In genomic region chr19:15977690-15978089, GRCh38 we compare ENCODE assay signal across 33 cellular contexts. TPM values are rescaled to one million over a fixed set of nuclear protein-coding genes. Genes with fewer than 3 reads are reported as not detected.
"Had no signal": no experiment of that assay in that cellular context is flagged by ENCODE, and none has a peak within 500 bp of the region (broad histone marks: within the 10 kb centered on the region; RNA-seq: fewer than 3 reads in every experiment).

No MANE protein-coding gene starts in this region.

- H3K4me3 ChIP-seq: stomach, suprapubic skin, testis, thoracic aorta, thyroid gland, tibial artery, tibial nerve, transverse colon, upper lobe of left lung, upper lobe of right lung, uterus, vagina had no signal

- FAIRE-seq: urothelium cell line had no signal

- H3K9me3 ChIP-seq: suprapubic skin, testis, thyroid gland, vagina had no signal

- H3K27me3 ChIP-seq: testis, thyroid gland, tibial nerve, upper lobe of left lung, uterus, vagina had no signal

- H3K9me3 Mint-ChIP-seq: stimulated activated effector memory CD8-positive, alpha-beta T cell treated with anti-CD3 and anti-CD28 coated beads, Interleukin-12 subunit alpha, Interleukin-12 subunit beta, amount 100 ng/mL, for 72 hours; stimulated activated naive CD8-positive, alpha-beta T cell treated with anti-CD3 and anti-CD28 coated beads, Interleukin-15, Interleukin-2, amounts not matched to agents 100 ng/mL and 50 ng/mL, for 24 hours had no signal

- H3K4me1 ChIP-seq: stomach, suprapubic skin, testis, thyroid gland, tibial artery, tibial nerve, transverse colon, upper lobe of left lung, upper lobe of right lung, uterus, vagina had no signal

- H3K36me3 ChIP-seq: stomach, suprapubic skin, thoracic aorta, thyroid gland, tibial artery, tibial nerve, transverse colon, upper lobe of left lung, upper lobe of right lung, uterus, vagina had no signal

- H3K4me1 Mint-ChIP-seq: stimulated activated effector memory CD8-positive, alpha-beta T cell treated with anti-CD3 and anti-CD28 coated beads, Interleukin-12 subunit alpha, Interleukin-12 subunit beta, amount 100 ng/mL, for 72 hours; stimulated activated memory B cell treated with anti-CD40 and anti-IgM and Interleukin-4, amounts not matched to agents 10 μg/mL and 1 μg/mL and 100 μg/mL, for 72 hours; stimulated activated naive B cell treated with anti-CD40 and anti-IgM and Interleukin-4, amounts not matched to agents 10 μg/mL and 1 μg/mL and 100 μg/mL, for 72 hours; stimulated activated naive CD8-positive, alpha-beta T cell treated with anti-CD3 and anti-CD28 coated beads, Interleukin-15, amount 100 ng/mL, for 72 hours had no signal

- H3K27ac ChIP-seq: stomach, suprapubic skin, testis, thoracic aorta, thyroid gland, tibial artery, tibial nerve, transverse colon, upper lobe of left lung, upper lobe of right lung, uterus, vagina had no signal

- H3K36me3 Mint-ChIP-seq: stimulated activated effector memory CD8-positive, alpha-beta T cell treated with anti-CD3 and anti-CD28 coated beads, Interleukin-12 subunit alpha, Interleukin-12 subunit beta, amount 100 ng/mL, for 72 hours; stimulated activated memory B cell treated with anti-CD40 and anti-IgM and Interleukin-4, amounts not matched to agents 10 μg/mL and 1 μg/mL and 100 μg/mL, for 72 hours; stimulated activated naive B cell treated with anti-CD40 and anti-IgM and Interleukin-4, amounts not matched to agents 10 μg/mL and 1 μg/mL and 100 μg/mL, for 72 hours; type B pancreatic cell had no signal

- H3K27me3 Mint-ChIP-seq: type B pancreatic cell had no signal

- H3K4me3 Mint-ChIP-seq: stimulated activated effector memory CD8-positive, alpha-beta T cell treated with anti-CD3 and anti-CD28 coated beads, Interleukin-12 subunit alpha, Interleukin-12 subunit beta, amount 100 ng/mL, for 72 hours; stimulated activated memory B cell treated with anti-CD40 and anti-IgM and Interleukin-4, amounts not matched to agents 10 μg/mL and 1 μg/mL and 100 μg/mL, for 72 hours; stimulated activated naive B cell treated with anti-CD40 and anti-IgM and Interleukin-4, amounts not matched to agents 10 μg/mL and 1 μg/mL and 100 μg/mL, for 72 hours; stimulated activated naive CD8-positive, alpha-beta T cell treated with anti-CD3 and anti-CD28 coated beads, Interleukin-15, amount 100 ng/mL, for 72 hours; stimulated activated naive CD8-positive, alpha-beta T cell treated with anti-CD3 and anti-CD28 coated beads, Interleukin-15, Interleukin-2, amounts not matched to agents 100 ng/mL and 50 ng/mL, for 24 hours; type B pancreatic cell had no signal

- H3K27ac Mint-ChIP-seq: stimulated activated effector memory CD8-positive, alpha-beta T cell treated with anti-CD3 and anti-CD28 coated beads, Interleukin-12 subunit alpha, Interleukin-12 subunit beta, amount 100 ng/mL, for 72 hours; stimulated activated memory B cell treated with anti-CD40 and anti-IgM and Interleukin-4, amounts not matched to agents 10 μg/mL and 1 μg/mL and 100 μg/mL, for 72 hours; stimulated activated naive B cell treated with anti-CD40 and anti-IgM and Interleukin-4, amounts not matched to agents 10 μg/mL and 1 μg/mL and 100 μg/mL, for 72 hours; stimulated activated naive CD8-positive, alpha-beta T cell treated with anti-CD3 and anti-CD28 coated beads, Interleukin-15, amount 100 ng/mL, for 72 hours; stimulated activated naive CD8-positive, alpha-beta T cell treated with anti-CD3 and anti-CD28 coated beads, Interleukin-15, Interleukin-2, amounts not matched to agents 100 ng/mL and 50 ng/mL, for 24 hours; type B pancreatic cell had no signal

- DNase-seq: stimulated activated CD4-positive, alpha-beta T cell treated with anti-CD3 and anti-CD28 coated beads, Interleukin-2, amount 100 ng/mL, for 48 hours; stimulated activated CD4-positive, alpha-beta T cell treated with anti-CD3 and anti-CD28 coated beads, Interleukin-4, amount 100 ng/mL, for 1 hour; stimulated activated CD4-positive, alpha-beta T cell treated with anti-CD3 and anti-CD28 coated beads, Interleukin-4, amount 100 ng/mL, for 24 hours; stimulated activated CD4-positive, alpha-beta T cell treated with anti-CD3 and anti-CD28 coated beads, Interleukin-4, amount 100 ng/mL, for 4 hours; stimulated activated CD8-positive, alpha-beta memory T cell treated with anti-CD3 and anti-CD28 coated beads, Interleukin-4, amount 100 ng/mL, for 48 hours; stimulated activated naive B cell treated with anti-CD40 and anti-IgM and Interleukin-4, amounts not matched to agents 10 μg/mL and 1 μg/mL and 100 μg/mL, for 72 hours; stimulated activated naive CD4-positive, alpha-beta T cell; stimulated activated naive CD4-positive, alpha-beta T cell treated with Interleukin-2 at 50 U/mL for 16 hours; stimulated activated naive CD8-positive, alpha-beta T cell treated with anti-CD3 and anti-CD28 coated beads, Interleukin-15, amount 100 ng/mL, for 72 hours; stimulated activated naive CD8-positive, alpha-beta T cell treated with anti-CD3 and anti-CD28 coated beads, Interleukin-15, Interleukin-2, amounts not matched to agents 100 U/mL and 50 U/mL, for 24 hours; stomach; substantia nigra; thyroid gland; tibial artery; transverse colon; trophoblast cell; upper lobe of left lung; upper lobe of right lung; uterus had no signal

RNA-seq across cellular contexts. Expression of gene OR10H4, which starts 28.9 kb away (rescaled TPM):
- total RNA-seq: stomach, subcutaneous adipose tissue, suprapubic skin, temporal lobe, thoracic aorta, thyroid gland, tibial nerve, transverse colon, upper lobe of left lung, upper lobe of right lung, ureter, urinary bladder, uterus, vagina had no signal

RNA-seq across cellular contexts. Expression of gene CYP4F11, which starts 43.4 kb away (rescaled TPM):
- total RNA-seq: temporal lobe had no signal
